In the genomic region with DNA sequence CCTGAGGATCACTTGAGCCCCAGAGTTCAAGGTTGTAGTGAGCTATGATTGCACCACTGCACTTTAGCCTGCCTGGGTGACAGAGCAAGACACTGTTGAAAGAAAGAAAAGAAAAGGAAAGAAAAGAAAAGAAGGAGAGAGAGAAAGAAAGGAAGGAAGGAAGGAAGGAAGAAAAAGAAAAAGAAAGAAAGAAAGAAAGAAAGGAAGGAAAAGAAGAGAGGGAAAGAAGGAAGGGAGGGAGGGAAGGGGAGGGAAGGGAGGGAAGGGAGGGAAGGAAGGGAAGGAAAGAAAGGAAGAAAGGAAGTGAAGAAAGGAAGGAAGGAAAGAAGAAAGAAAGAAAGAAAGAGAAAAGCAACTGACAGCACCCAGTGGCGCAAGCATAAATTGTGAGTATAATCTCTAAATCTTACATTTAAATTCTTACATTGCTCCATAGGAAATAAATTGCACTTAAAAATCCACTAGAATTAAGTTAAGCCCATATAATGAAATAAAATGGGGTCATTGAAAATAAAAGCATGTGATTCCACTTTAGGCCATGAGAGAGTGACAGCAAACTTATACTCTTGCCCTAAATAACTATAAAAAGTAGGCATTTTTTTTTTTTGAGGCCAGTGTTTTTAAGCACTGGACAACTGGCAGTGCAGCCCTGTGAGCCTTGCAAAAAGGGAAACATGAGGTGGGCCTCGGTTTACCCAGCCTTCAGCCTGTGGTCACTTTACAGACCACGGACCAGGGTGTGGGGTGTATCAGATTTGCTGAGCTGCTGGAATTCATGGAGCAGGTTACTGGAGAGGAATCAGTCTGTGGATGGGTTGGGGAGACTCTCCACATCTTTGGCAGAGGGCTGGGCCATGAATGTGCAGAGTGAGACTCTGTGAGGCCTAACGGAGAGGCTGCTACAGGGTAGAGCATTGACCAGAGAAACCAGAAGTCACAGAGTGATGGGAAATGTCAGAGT, we compare ENCODE assay signal across 25 cellular contexts.
A peak's percentile ranks its signal among the peaks of the same experiment; 100 is the strongest.
DNase-seq lines count a peak whose midpoint lies in the region; ATAC-seq, FAIRE-seq and TF ChIP-seq lines count a peak whose summit lies in the region.
"Had no signal": no experiment of that assay in that cellular context is flagged by ENCODE, and none has a peak within 500 bp of the region (broad histone marks: within the 10 kb centered on the region; RNA-seq: fewer than 3 reads in every experiment).

No MANE protein-coding gene starts in this region.

- H3K27ac Mint-ChIP-seq in activated T-cell treated with anti-CD3 and anti-CD28 coated beads, Interleukin-2, amount 50 U/mL, for 72 hours, result peak overlapping the region; percentile 83
- peak overlapping the region; percentile 13 for H3K27ac Mint-ChIP-seq in type B pancreatic cell
- H3K27ac Mint-ChIP-seq: CD4-positive, CD25-positive, alpha-beta regulatory T cell; CD8-positive, alpha-beta T cell had no signal

- 21% methylated on average over 4 of the region's 4 CpGs for WGBS in K562 (ENCODE audit: insufficient coverage, low coverage, missing lambda C conversion rate)
- 94% methylated on average over 4 of the region's 4 CpGs for WGBS in right cardiac atrium

- H3K9me3 Mint-ChIP-seq in activated T-cell treated with anti-CD3 and anti-CD28 coated beads, Interleukin-2, amount 50 U/mL, for 72 hours, result no peaks in the 10 kb centered on the region
- no peaks in the 10 kb centered on the region for H3K9me3 Mint-ChIP-seq in type B pancreatic cell
- H3K9me3 Mint-ChIP-seq: CD4-positive, CD25-positive, alpha-beta regulatory T cell; CD8-positive, alpha-beta T cell had no signal

- no peak for TF ChIP-seq POLR2A in K562 (conservative IDR thresholded peaks at IDR 0.05)

- CTCF ChIA-PET in K562 (lab: Yijun Ruan, JAX; ENCODE audit: low intra/inter-chr PET ratio), result no interaction called here

- no peak overlapping the region for H3K4me3 Mint-ChIP-seq in activated T-cell treated with anti-CD3 and anti-CD28 coated beads, Interleukin-2, amount 50 U/mL, for 72 hours
- no peak overlapping the region for H3K4me3 Mint-ChIP-seq in type B pancreatic cell
- H3K4me3 Mint-ChIP-seq: CD4-positive, CD25-positive, alpha-beta regulatory T cell; CD8-positive, alpha-beta T cell had no signal

- no peak overlapping the region for H3K9ac ChIP-seq in BLaER1 treated with 17β-estradiol and CSF1 and Interleukin-3, amounts not matched to agents 10 nM and 100 nM
- no peak overlapping the region for H3K9ac ChIP-seq in K562 (ENCODE audit: insufficient read depth in 1 of 2, low read depth in 2 of 2, low read length in 2 of 2)
- H3K9ac ChIP-seq: GM23248 had no signal

- no peak for ATAC-seq in activated T-cell treated with anti-CD3 and anti-CD28 coated beads, Interleukin-2, amount 50 U/mL, for 72 hours (replicated peaks in 1 of 2)
- no peak for ATAC-seq in K562
- no peak for ATAC-seq in right cardiac atrium
- ATAC-seq: A549; CD8-positive, alpha-beta T cell had no signal

- peak overlapping the region in 8 of 11 experiments; percentile 6 to 56 (median 38); a peak in 11 of 22 replicates for H3K4me2 ChIP-seq in BLaER1 treated with 17β-estradiol and CSF1 and Interleukin-3, amounts not matched to agents 10 nM and 100 nM
- no peak overlapping the region for H3K4me2 ChIP-seq in K562 (ENCODE audit: insufficient read depth, low read length)
- H3K4me2 ChIP-seq: A549 had no signal

- H3K9me1 ChIP-seq in K562 (ENCODE audit: control insufficient read depth, insufficient read depth, low read length), result no peaks in the 10 kb centered on the region

- TF ChIP-seq CTCF in K562 (IDR thresholded peaks at IDR 0.05 in 2 of 3, conservative IDR thresholded peaks at IDR 0.05 in 1 of 3; ENCODE audit: insufficient read depth in 2 of 3, low read depth in 1 of 3, low read length in 3 of 3), result no peak
- no peak for TF ChIP-seq CTCF in type B pancreatic cell (conservative IDR thresholded peaks at IDR 0.05)

- H3K27me3 ChIP-seq in BLaER1 treated with 17β-estradiol and CSF1 and Interleukin-3, amounts not matched to agents 10 nM and 100 nM, result no peaks in the 10 kb centered on the region
- peaks cover 0 to 6% of the 10 kb centered on the region in 2 experiments; a peak in 2 of 5 replicates for H3K27me3 ChIP-seq in K562 (ENCODE audit: control insufficient read depth in 2 of 2, insufficient read depth in 2 of 2, low read length in 2 of 2)
- H3K27me3 ChIP-seq in right cardiac atrium (ENCODE audit: control insufficient read depth, insufficient read depth), result no peaks in the 10 kb centered on the region
- H3K27me3 ChIP-seq: BE2C had no signal

- H3K27ac ChIP-seq in BLaER1 treated with 17β-estradiol and CSF1 and Interleukin-3, amounts not matched to agents 10 nM and 100 nM, result no peak overlapping the region
- H3K27ac ChIP-seq in K562 (ENCODE audit: extremely low read depth, low read depth, low read length) (no peak overlapping the region), right cardiac atrium (ENCODE audit: low read length) (no peak overlapping the region)
- H3K27ac ChIP-seq: A549, C4-2B, GM23248 had no signal

- no peaks in the 10 kb centered on the region for H3K36me3 Mint-ChIP-seq in activated T-cell treated with anti-CD3 and anti-CD28 coated beads, Interleukin-2, amount 50 U/mL, for 72 hours (ENCODE audit: insufficient read depth in 2 of 2)
- no peaks in the 10 kb centered on the region for H3K36me3 Mint-ChIP-seq in type B pancreatic cell
- H3K36me3 Mint-ChIP-seq: CD4-positive, CD25-positive, alpha-beta regulatory T cell; CD8-positive, alpha-beta T cell had no signal

- H3K79me2 ChIP-seq in K562 (ENCODE audit: control insufficient read depth, insufficient read depth, low read length), result no peaks in the 10 kb centered on the region

- H3K4me3 ChIP-seq in BLaER1 treated with 17β-estradiol and CSF1 and Interleukin-3, amounts not matched to agents 10 nM and 100 nM, result no peak overlapping the region
- H3K4me3 ChIP-seq in K562 (no peak overlapping the region), right cardiac atrium (ENCODE audit: low read length) (no peak overlapping the region)
- H3K4me3 ChIP-seq: A549, GM23248 had no signal

- no peak for TF ChIP-seq EP300 in K562 (IDR thresholded peaks at IDR 0.05; ENCODE audit: low read length)

- TF ChIP-seq RAD21 in K562 (CRISPR knock-in tag; conservative IDR thresholded peaks at IDR 0.05 in 1 of 2, IDR thresholded peaks at IDR 0.05 in 1 of 2), result no peak

- no peaks in the 10 kb centered on the region for H3K36me3 ChIP-seq in BLaER1 treated with 17β-estradiol and CSF1 and Interleukin-3, amounts not matched to agents 10 nM and 100 nM
- H3K36me3 ChIP-seq in K562 (ENCODE audit: control insufficient read depth, insufficient read depth, low read length), result no peaks in the 10 kb centered on the region
- H3K36me3 ChIP-seq: BE2C had no signal

- no TSS peak for BruUV-seq in K562 (replicated peaks; lab: Mats Ljungman, UMichigan)

- no peak for FAIRE-seq in K562 (lab: Jason Lieb, UNC)
- FAIRE-seq: A549, G401.6, GM12892, GM19239, H1 had no signal

- no peaks in the 10 kb centered on the region for H3K9me3 ChIP-seq in BLaER1 treated with 17β-estradiol and CSF1 and Interleukin-3, amounts not matched to agents 10 nM and 100 nM (replicated peaks in 1 of 11)
- H3K9me3 ChIP-seq in K562 (replicated peaks; ENCODE audit: control insufficient read depth, insufficient read depth, low read depth, low read length) (no peaks in the 10 kb centered on the region), right cardiac atrium (ENCODE audit: control insufficient read depth, low read length) (no peaks in the 10 kb centered on the region)
- H3K9me3 ChIP-seq: A549, BE2C, Caco-2 had no signal

- no peaks in the 10 kb centered on the region for H3K4me1 Mint-ChIP-seq in activated T-cell treated with anti-CD3 and anti-CD28 coated beads, Interleukin-2, amount 50 U/mL, for 72 hours (ENCODE audit: low read depth)
- H3K4me1 Mint-ChIP-seq in type B pancreatic cell (ENCODE audit: unreplicated experiment), result peaks cover 10% of the 10 kb centered on the region
- H3K4me1 Mint-ChIP-seq: CD4-positive, CD25-positive, alpha-beta regulatory T cell had no signal

- H3K27me3 Mint-ChIP-seq in activated T-cell treated with anti-CD3 and anti-CD28 coated beads, Interleukin-2, amount 50 U/mL, for 72 hours (ENCODE audit: low read depth), result no peaks in the 10 kb centered on the region
- H3K27me3 Mint-ChIP-seq in type B pancreatic cell, result peaks cover 3% of the 10 kb centered on the region

- POLR2A ChIA-PET in K562 (lab: Yijun Ruan, JAX), result interaction anchor here (1.2 kb wide), 1 partner anchor 13 kb away, joined by 3 read pairs; no protein-coding TSS in a partner anchor

- no peaks in the 10 kb centered on the region for H4K20me1 ChIP-seq in BLaER1 treated with 17β-estradiol and CSF1 and Interleukin-3, amounts not matched to agents 10 nM and 100 nM
- H4K20me1 ChIP-seq in K562 (replicated peaks; ENCODE audit: control insufficient read depth, insufficient read depth, low read length), result no peaks in the 10 kb centered on the region; the same call in 1 of the 2 replicates

- no peak for DNase-seq in activated T-cell treated with anti-CD3 and anti-CD28 coated beads, Interleukin-2, amount 50 U/mL, for 72 hours
- DNase-seq in activated T-cell treated with anti-CD3 and anti-CD28 coated beads for 4 hours, result no peak
- no peak for DNase-seq in K562 (ENCODE audit: extremely low read depth in 1 of 4, low spot score in 3 of 4)
- DNase-seq in type B pancreatic cell (ENCODE audit: extremely low spot score, unreplicated experiment), result no peak
- DNase-seq in NCI-H2196 treated with DMSO at 0.1 percent for 48 hours (lab: John Stamatoyannopoulos, UW; ENCODE audit: unreplicated experiment), result no peak
- DNase-seq in right cardiac atrium, result no peak
- DNase-seq: 8988T; ACHN; AML-193; BE2C; Caco-2; CD4-positive, CD25-positive, alpha-beta regulatory T cell; CD8-positive, alpha-beta T cell; DMS153; DND-41; GM23248; H7; HCEC 1CT had no signal

- intact Hi-C loops in K562 (cut with micrococcal nuclease), result no loop called here
- intact Hi-C loops in right cardiac atrium (cut with DNase I), result no loop called here

- peaks cover 5 to 24% (median 18%) of the 10 kb centered on the region in 10 experiments; a peak in 19 of 20 replicates for H3K4me1 ChIP-seq in BLaER1 treated with 17β-estradiol and CSF1 and Interleukin-3, amounts not matched to agents 10 nM and 100 nM
- H3K4me1 ChIP-seq in K562 (replicated peaks in 1 of 2; ENCODE audit: control insufficient read depth in 2 of 2, insufficient read depth in 2 of 2, low read length in 2 of 2), result peaks cover 3 to 12% of the 10 kb centered on the region in 2 experiments
- no peaks in the 10 kb centered on the region for H3K4me1 ChIP-seq in right cardiac atrium (ENCODE audit: control insufficient read depth, insufficient read depth, low read length)

- in situ Hi-C loops in K562 (cut with MboI), result no loop called here

- no peak overlapping the region for H2AFZ ChIP-seq in K562 (ENCODE audit: low read depth, low read length)
- H2AFZ ChIP-seq: GM23248 had no signal
